7 cellular contexts compared by ENCODE assay signal in the genomic region with DNA sequence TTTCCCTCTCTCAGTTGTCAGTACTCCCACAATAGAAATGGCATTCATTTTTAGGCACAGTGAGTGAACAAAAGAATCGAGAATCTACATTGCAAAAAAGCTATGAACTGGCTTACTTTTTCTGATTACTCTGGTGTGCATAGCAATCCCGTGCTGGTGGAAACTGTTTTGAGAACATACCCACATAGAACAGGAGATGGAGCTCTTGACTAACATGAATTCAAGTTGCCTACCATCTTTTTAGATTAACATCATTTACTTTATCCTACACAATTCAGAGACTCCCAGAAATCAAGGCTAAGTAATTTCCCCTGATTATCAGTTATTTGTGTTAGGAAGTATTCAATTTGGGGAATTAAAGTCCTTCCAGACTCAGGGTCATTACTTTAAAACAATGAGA.
DNase-seq lines count a peak whose midpoint lies in the region; ATAC-seq and TF ChIP-seq lines count a peak whose summit lies in the region.

No MANE protein-coding gene starts in this region.

- no peaks in the 10 kb centered on the region for H3K9me3 Mint-ChIP-seq in glutamatergic neuron (ENCODE audit: unreplicated experiment)

- peak overlapping the region in 1 of 4 donors; percentile 47 for H3K27ac ChIP-seq in tibial nerve

- DNase-seq in G401 (ENCODE audit: low spot score) (peak; percentile 77), HuH-7 (ENCODE audit: low spot score) (peak; percentile 6), SKM-1 treated with dmso at 0.1 percent for 144 hours (lab: John Stamatoyannopoulos, UW; ENCODE audit: unreplicated experiment) (peak; percentile 27), glutamatergic neuron (no peak), tibial nerve (ENCODE audit: low spot score in 2 of 2) (peak in 1 of 2 donors; percentile 17), T-helper 2 cell (no peak)

- WGBS in tibial nerve, 2 donors, result 3 to 6% methylated on average over 2 of the region's 2 CpGs

- TF ChIP-seq EP300 in tibial nerve (IDR thresholded peaks at IDR 0.05), result no peak

- H3K4me3 Mint-ChIP-seq in glutamatergic neuron (ENCODE audit: unreplicated experiment), result no peak overlapping the region

- H3K4me1 ChIP-seq in tibial nerve, result peaks cover 0 to 37% (median 7%) of the 10 kb centered on the region in 4 donors

- TF ChIP-seq CTCF in glutamatergic neuron (IDR thresholded peaks at IDR 0.05; ENCODE audit: partially characterized antibody, unreplicated experiment) (peak; percentile 23), tibial nerve (IDR thresholded peaks at IDR 0.05) (peak; percentile 42 to 68 (median 50))

- H3K9me3 ChIP-seq in tibial nerve, result no peaks in the 10 kb centered on the region

- H3K27me3 Mint-ChIP-seq in glutamatergic neuron (ENCODE audit: unreplicated experiment), result no peaks in the 10 kb centered on the region

- no peaks in the 10 kb centered on the region for H3K27me3 ChIP-seq in tibial nerve

- no peak overlapping the region for H3K4me3 ChIP-seq in tibial nerve

- no peaks in the 10 kb centered on the region for H3K36me3 ChIP-seq in tibial nerve

- TF ChIP-seq POLR2A in tibial nerve (IDR thresholded peaks at IDR 0.05), result no peak

- H3K4me1 Mint-ChIP-seq in glutamatergic neuron (ENCODE audit: low read depth, unreplicated experiment), result no peaks in the 10 kb centered on the region

- in situ Hi-C loops in G401 (cut with HindIII; ENCODE audit: low sequenced_read_pairs), result no loop called here

- no peaks in the 10 kb centered on the region for H3K36me3 Mint-ChIP-seq in glutamatergic neuron (ENCODE audit: unreplicated experiment)

- no peak overlapping the region for H3K27ac Mint-ChIP-seq in glutamatergic neuron (ENCODE audit: unreplicated experiment)

- ATAC-seq in HG02884 (IDR thresholded peaks at IDR 0.05; ENCODE audit: unreplicated experiment), result no peak

Comparison
In these comparisons a context has a peak if more than half of its experiments do, and no peak if none do; other contexts are left out.
1. DNase-seq: peak in G401 (single experiment), HuH-7 (single experiment) and SKM-1 treated with dmso at 0.1 percent for 144 hours (single experiment); none in glutamatergic neuron (single experiment) and T-helper 2 cell (0 of 5).